Comparison of ENCODE assay signal across 8 cellular contexts in genomic region chr16:59201821-59202220, GRCh38.
"Had no signal": no experiment of that assay in that cellular context is flagged by ENCODE, and none has a peak within 500 bp of the region (broad histone marks: within the 10 kb centered on the region; RNA-seq: fewer than 3 reads in every experiment).

No MANE protein-coding gene starts in this region.

- FAIRE-seq: G401.6, GM12878, GM12891, GM12892, GM18507, GM19239 had no signal

- DNase-seq: GDM1, GF-D8 had no signal

- H3K4me3 ChIP-seq: GM12878 had no signal

- ATAC-seq: GM12878 had no signal
